ENCODE assay signal across 21 cellular contexts in genomic region chr15:83499476-83499875, GRCh38. TPM values are rescaled to one million over a fixed set of nuclear protein-coding genes. Genes with fewer than 3 reads are reported as not detected.
DNase-seq lines count a peak whose midpoint lies in the region; ATAC-seq, FAIRE-seq and TF ChIP-seq lines count a peak whose summit lies in the region.
"Had no signal": no experiment of that assay in that cellular context is flagged by ENCODE, and none has a peak within 500 bp of the region (broad histone marks: within the 10 kb centered on the region; RNA-seq: fewer than 3 reads in every experiment).

No MANE protein-coding gene starts in this region.

- no peak for TF ChIP-seq RAD21 in H1 (IDR thresholded peaks at IDR 0.05 in 1 of 2, conservative IDR thresholded peaks at IDR 0.05 in 1 of 2; ENCODE audit: low read depth in 2 of 2, low read length in 2 of 2)

- no peak overlapping the region for H3K14ac ChIP-seq in H1 (ENCODE audit: insufficient read length)

- no peak overlapping the region for H2BK20ac ChIP-seq in H1 (ENCODE audit: low read length)

- no peak overlapping the region for H2BK5ac ChIP-seq in H1 (ENCODE audit: low read depth, low read length)

- H4K8ac ChIP-seq in H1 (ENCODE audit: extremely low read depth, insufficient read depth, low read length), result no peak overlapping the region

- no peaks in the 10 kb centered on the region for H3K36me3 ChIP-seq in HUES6 (ENCODE audit: control insufficient read depth, insufficient read depth, low read length)
- H3K36me3 ChIP-seq in H1 (ENCODE audit: control insufficient read depth in 2 of 4, insufficient read depth in 4 of 4, low read length in 3 of 4), result no peaks in the 10 kb centered on the region
- no peaks in the 10 kb centered on the region for H3K36me3 ChIP-seq in iPS-20b (ENCODE audit: insufficient read depth, low read depth, low read length)

- no peak overlapping the region for H4K91ac ChIP-seq in H1 (replicated peaks; ENCODE audit: insufficient read length, low read length)

- H3K9me3 ChIP-seq in HUES6 (ENCODE audit: control insufficient read depth, insufficient read depth, low read depth, low read length), result peaks cover 24% of the 10 kb centered on the region
- peaks cover 0 to 8% of the 10 kb centered on the region in 2 experiments; a peak in 2 of 4 replicates for H3K9me3 ChIP-seq in H1 (ENCODE audit: insufficient read depth in 2 of 2, low read depth in 1 of 2, low read length in 1 of 2)
- H3K9me3 ChIP-seq in iPS-20b (ENCODE audit: insufficient read depth, low read depth, low read length), result peaks cover 9% of the 10 kb centered on the region; the same call in 1 of the 2 replicates
- H3K9me3 ChIP-seq: Caco-2 had no signal

- no peak overlapping the region for H2BK120ac ChIP-seq in H1 (replicated peaks; ENCODE audit: low read depth, low read length)

- no peaks in the 10 kb centered on the region; the same call in 1 of the 2 replicates for H3K79me1 ChIP-seq in H1 (ENCODE audit: low read depth, low read length)

- POLR2A ChIA-PET in H1 (lab: Charles Lee; ENCODE audit: partially characterized antibody), result interaction anchor here (1.1 to 1.2 kb wide), 3 partner anchors 14 to 47 kb away, joined by 3 to 4 read pairs (median 3); no protein-coding TSS in a partner anchor

- WGBS in H1 (ENCODE audit: extremely low coverage in 1 of 2, insufficient coverage in 1 of 2, insufficient read length in 1 of 2, insufficient replicate concordance in 2 of 2, low coverage in 1 of 2, low lambda C conversion rate in 2 of 2, missing lambda C conversion rate in 1 of 2), 2 experiments, result 86% methylated on average over 2 of the region's 2 CpGs; no CpG with 5 or more reads in 1 of the 2 experiments

- H2AK5ac ChIP-seq in H1 (ENCODE audit: low read depth, low read length), result no peak overlapping the region; the same call in 1 of the 2 replicates

- H4K5ac ChIP-seq in H1 (ENCODE audit: insufficient read length, low read depth, low read length), result peak overlapping the region; percentile 31

- TF ChIP-seq CTCF in H1 (IDR thresholded peaks at IDR 0.05; ENCODE audit: control extremely low read depth in 1 of 3, insufficient read depth in 1 of 3, low read depth in 1 of 3, low read length in 3 of 3), result no peak

- no peaks in the 10 kb centered on the region for H3K27me3 ChIP-seq in HUES6 (ENCODE audit: control insufficient read depth, insufficient read depth, low read length)
- no peaks in the 10 kb centered on the region for H3K27me3 ChIP-seq in H1 (replicated peaks in 1 of 4; ENCODE audit: control insufficient read depth in 3 of 4, extremely low read depth in 1 of 4, insufficient read depth in 3 of 4, low read length in 3 of 4)
- no peaks in the 10 kb centered on the region for H3K27me3 ChIP-seq in iPS-20b (ENCODE audit: insufficient read depth, low read length)

- H4K20me1 ChIP-seq in H1 (replicated peaks in 1 of 2; ENCODE audit: control insufficient read depth in 1 of 2, insufficient read depth in 2 of 2, low read length in 2 of 2), result no peaks in the 10 kb centered on the region

- peak overlapping the region; percentile 83; the same call in 1 of the 2 replicates for H3K27ac ChIP-seq in HUES6 (ENCODE audit: low read depth, low read length)
- 0 out of 2 replicates have a peak overlapping the region, but pooled peaks have one; percentile 24 for H3K27ac ChIP-seq in H1 (ENCODE audit: low read depth, low read length)
- no peak overlapping the region for H3K27ac ChIP-seq in iPS-20b (ENCODE audit: low read length)

- H2BK12ac ChIP-seq in H1 (ENCODE audit: low read depth, low read length), result no peak overlapping the region

- no peak overlapping the region for H3K18ac ChIP-seq in H1 (ENCODE audit: extremely low read depth, low read length)

- H3K4me3 ChIP-seq in HUES6 (ENCODE audit: low read depth, low read length), result no peak overlapping the region
- H3K4me3 ChIP-seq in H1 (ENCODE audit: extremely low read depth in 1 of 4, insufficient read depth in 2 of 4, low read depth in 3 of 4, low read length in 4 of 4), result no peak overlapping the region
- H3K4me3 ChIP-seq in iPS-20b (ENCODE audit: low read length), result peak overlapping the region; percentile 36
- H3K4me3 ChIP-seq: K562 had no signal

- peaks cover 16% of the 10 kb centered on the region for H3K4me1 ChIP-seq in HUES6 (ENCODE audit: control insufficient read depth, insufficient read depth, low read length)
- H3K4me1 ChIP-seq in H1 (replicated peaks in 1 of 4; ENCODE audit: control insufficient read depth in 3 of 4, insufficient read depth in 4 of 4, low read length in 3 of 4), result peaks cover 3 to 13% (median 9%) of the 10 kb centered on the region in 4 experiments; a peak in 6 of 7 replicates
- peaks cover 16% of the 10 kb centered on the region; the same call in 1 of the 2 replicates for H3K4me1 ChIP-seq in iPS-20b (ENCODE audit: insufficient read depth, low read length)

- ATAC-seq in GM18873 (IDR thresholded peaks at IDR 0.05; ENCODE audit: low FRiP score, unreplicated experiment), result no peak
- ATAC-seq: K562 had no signal

- H3K4me2 ChIP-seq in H1 (ENCODE audit: insufficient read depth in 1 of 2, low read depth in 2 of 2, low read length in 2 of 2), result no peak overlapping the region; a peak in 1 of 4 replicates

- no peak overlapping the region for H3K9ac ChIP-seq in HUES6 (ENCODE audit: low read length)
- no peak overlapping the region for H3K9ac ChIP-seq in H1 (replicated peaks in 1 of 4; ENCODE audit: extremely low read depth in 1 of 4, low read depth in 3 of 4, low read length in 3 of 4)
- H3K9ac ChIP-seq in iPS-20b (ENCODE audit: low read depth, low read length), result peak overlapping the region; percentile 24; the same call in 1 of the 2 replicates

- CTCF ChIA-PET in H1 (lab: Charles Lee; ENCODE audit: partially characterized antibody), result interaction anchor here (0.7 to 1.2 kb wide), 2 partner anchors 25 to 53 kb away, joined by 3 to 4 read pairs; partner anchors contain the start of gene SH3GL3

- TF ChIP-seq POLR2A in H1 (IDR thresholded peaks at IDR 0.05; ENCODE audit: control extremely low read depth in 1 of 2, low read depth in 2 of 2, low read length in 2 of 2), result no peak

- no peak overlapping the region for H3K4ac ChIP-seq in H1 (replicated peaks; ENCODE audit: insufficient read length, low read depth, low read length)

- FAIRE-seq in H1 (lab: Jason Lieb, UNC), result no peak
- FAIRE-seq: A204.1, GM12892, GM18507, K562 had no signal

- no peak for DNase-seq in H1 (ENCODE audit: low read depth in 1 of 2, low spot score in 2 of 2)
- DNase-seq in renal cortical epithelial cell (ENCODE audit: low read depth), result peak; percentile 43
- DNase-seq in activated gamma-delta T cell treated with Interleukin-2 at 50 U/mL for 16 hours, result no peak
- DNase-seq in NCI-H345 treated with DMSO at 0.1 percent for 48 hours (lab: John Stamatoyannopoulos, UW; ENCODE audit: unreplicated experiment), result no peak
- DNase-seq in activated CD8-positive, alpha-beta memory T cell treated with anti-CD3 and anti-CD28 coated beads for 24 hours, result no peak
- DNase-seq: ACHN; Caco-2; CD4-positive, alpha-beta T cell; DMS153; DMS79; GDM1; HCEC 1CT; IMR-90 had no signal

- no peaks in the 10 kb centered on the region for H3K23me2 ChIP-seq in H1 (ENCODE audit: low read depth, low read length)

- TF ChIP-seq EP300 in H1 (IDR thresholded peaks at IDR 0.05; ENCODE audit: borderline replicate concordance in 1 of 2, low read depth in 2 of 2, low read length in 2 of 2), result no peak

- no peaks in the 10 kb centered on the region; a peak in 1 of 4 replicates for H3K79me2 ChIP-seq in H1 (ENCODE audit: control insufficient read depth in 1 of 2, insufficient read depth in 2 of 2, low read length in 2 of 2)

- no peak overlapping the region for H3K23ac ChIP-seq in H1 (ENCODE audit: insufficient read length)

- no peak overlapping the region for H2BK15ac ChIP-seq in H1 (ENCODE audit: low read length)

- H2AFZ ChIP-seq in H1 (ENCODE audit: low read length), result no peak overlapping the region

- H3K56ac ChIP-seq in H1 (replicated peaks; ENCODE audit: insufficient read length, low read depth, low read length), result no peak overlapping the region

TF ChIP-seq in H1, 55 proteins besides CTCF, POLR2A, EP300 and RAD21 (continues in another document):
- no peak for TF ChIP-seq SAP30 (IDR thresholded peaks at IDR 0.05; ENCODE audit: insufficient read depth, insufficient replicate concordance, low read length)
- TF ChIP-seq SIN3A (conservative IDR thresholded peaks at IDR 0.05 in 1 of 2, IDR thresholded peaks at IDR 0.05 in 1 of 2; ENCODE audit: low read depth in 1 of 2, low read length in 2 of 2), result no peak
- TF ChIP-seq POLR2AphosphoS5 (IDR thresholded peaks at IDR 0.05; ENCODE audit: low read depth, low read length), result no peak
- TF ChIP-seq NRF1 (IDR thresholded peaks at IDR 0.05; ENCODE audit: low read depth, low read length), result no peak
- no peak for TF ChIP-seq JUND (IDR thresholded peaks at IDR 0.05; ENCODE audit: low read length)
- TF ChIP-seq TAF7 (optimal IDR thresholded peaks at IDR 0.05; ENCODE audit: borderline replicate concordance, low read depth, low read length), result no peak
- TF ChIP-seq SUZ12 (IDR thresholded peaks at IDR 0.05; ENCODE audit: low read length), result no peak
- TF ChIP-seq SIX5 (IDR thresholded peaks at IDR 0.05; ENCODE audit: low read depth, low read length), result no peak
- no peak for TF ChIP-seq BRCA1 (IDR thresholded peaks at IDR 0.05; ENCODE audit: low read depth, low read length)
- TF ChIP-seq CBX8 (IDR thresholded peaks at IDR 0.05; ENCODE audit: borderline replicate concordance, low read depth, low read length), result no peak
- no peak for TF ChIP-seq SP4 (IDR thresholded peaks at IDR 0.05; ENCODE audit: low read length)
- TF ChIP-seq TCF12 (IDR thresholded peaks at IDR 0.05; ENCODE audit: low read depth, low read length), result no peak
- TF ChIP-seq SRF (IDR thresholded peaks at IDR 0.05; ENCODE audit: low read depth, low read length), result no peak
- TF ChIP-seq YY1 (IDR thresholded peaks at IDR 0.05; ENCODE audit: low read depth, low read length), result no peak
- TF ChIP-seq RNF2 (IDR thresholded peaks at IDR 0.05; ENCODE audit: borderline replicate concordance, low read depth, low read length, missing control alignments, poor library complexity, severe bottlenecking), result no peak

RNA-seq across cellular contexts. Expression of gene SH3GL3, which starts 52.3 kb away (rescaled TPM):
- total RNA-seq in H1 (2021; fragmentation: NEBNext Ultra II Directional; extraction: Animal tissue kit (Norgen Biotek cat#: 25700)), result 16.3 and 19.1 TPM in 2 replicates
- polyA plus RNA-seq in H1 (2011; rRNA removed), result 7.3 and 14.1 TPM in 2 replicates
- 12.0 TPM for polyA plus RNA-seq in H1 (2011; cell fraction: cytosol; rRNA removed)
- 4.2 TPM for polyA plus RNA-seq in H1 (2011; cell fraction: nucleus; rRNA removed)
- 11.6 to 20.1 TPM (median 12.1 TPM) in 4 replicates for polyA plus RNA-seq in H1 (2012, experiment 1 of 2)
- 2.3 TPM for polyA plus RNA-seq in H1 (2012, experiment 2 of 2)
- 11.2 TPM for polyA plus RNA-seq in H1 (2013, experiment 1 of 2)
- 10.2 TPM for polyA plus RNA-seq in H1 (2013, experiment 2 of 2)
- 3.2 and 4.7 TPM in 2 replicates for polyA minus RNA-seq in H1 (2011; rRNA and poly(A)+ RNA removed)
- 4.3 TPM for polyA minus RNA-seq in H1 (2011; cell fraction: cytosol; rRNA and poly(A)+ RNA removed)
- 11.8 TPM for polyA minus RNA-seq in H1 (2011; cell fraction: nucleus; rRNA and poly(A)+ RNA removed)
- 0.35 and 0.69 TPM in 2 replicates for total RNA-seq in renal cortical epithelial cell
- total RNA-seq: Caco-2; CD4-positive, alpha-beta T cell; IMR-90 had no signal
- polyA plus RNA-seq: BJ, IMR-90 had no signal

Comparison
In these comparisons a context has a peak if more than half of its experiments do, and no peak if none do; other contexts are left out.
1. RNA of gene SH3GL3, which starts 52.3 kb away (total RNA-seq): 16.3 to 19.1 TPM in H1; 0.35 to 0.69 TPM in renal cortical epithelial cell; every median in the first group is over 10 times any median in the second.